Comparison of ENCODE assay signal across 1 cellular context in genomic region chrX:101787934-101788333, GRCh38.
TF ChIP-seq lines count a peak whose summit lies in the region.

No MANE protein-coding gene starts in this region.

TF ChIP-seq in GM23338, 12 proteins besides CTCF, POLR2A, EP300 and RAD21:
- TF ChIP-seq EZH2 (IDR thresholded peaks at IDR 0.05; ENCODE audit: low read depth, unreplicated experiment) (no peak), ZNF331 (CRISPR knock-in tag; IDR thresholded peaks at IDR 0.05; ENCODE audit: low read depth) (no peak), NANOG (IDR thresholded peaks at IDR 0.05; ENCODE audit: borderline replicate concordance) (no peak), JUNB (IDR thresholded peaks at IDR 0.05; ENCODE audit: unreplicated experiment) (no peak)
